In the genomic region with DNA sequence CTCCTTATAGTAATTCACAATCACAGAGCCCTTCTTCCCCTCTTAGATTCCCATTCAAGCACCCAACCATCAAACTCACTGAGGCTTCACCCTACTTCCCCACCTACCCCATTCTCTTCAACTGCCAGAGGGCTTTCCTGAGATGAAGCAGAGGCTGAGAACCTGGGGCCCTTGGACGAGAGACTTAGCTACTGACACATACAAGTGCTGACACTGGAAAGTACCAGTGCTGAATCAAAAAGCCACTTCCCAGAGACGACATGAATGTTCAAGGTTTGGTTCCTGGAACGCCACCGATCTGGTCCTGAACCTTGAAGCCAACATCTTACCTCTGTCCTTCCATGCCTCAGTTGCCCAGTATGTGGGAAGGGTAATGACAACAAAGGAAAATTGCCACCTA, we compare ENCODE assay signal across 9 cellular contexts. TPM values are rescaled to one million over a fixed set of nuclear protein-coding genes. Genes with fewer than 3 reads are reported as not detected.
A peak's percentile ranks its signal among the peaks of the same experiment; 100 is the strongest.
DNase-seq lines count a peak whose midpoint lies in the region; ATAC-seq and TF ChIP-seq lines count a peak whose summit lies in the region.
"Had no signal": no experiment of that assay in that cellular context is flagged by ENCODE, and none has a peak within 500 bp of the region (broad histone marks: within the 10 kb centered on the region; RNA-seq: fewer than 3 reads in every experiment).

No MANE protein-coding gene starts in this region.

- H3K9me3 Mint-ChIP-seq in CD4-positive, CD25-positive, alpha-beta regulatory T cell = peaks cover 0 to 1% (median 0%) of the 10 kb centered on the region in 7 donors
- no peaks in the 10 kb centered on the region for H3K9me3 Mint-ChIP-seq in natural killer cell treated with Interleukin-12 subunit alpha and Interleukin-12 subunit beta and Interleukin-15 and Interleukin-18, amount 100 ng/mL, for 72 hours

- DNase-seq in CD4-positive, CD25-positive, alpha-beta regulatory T cell = peak in 1 of 3 donors; percentile 40
- peak; percentile 74 to 77 for DNase-seq in activated T-cell treated with anti-CD3 and anti-CD28 coated beads, Interleukin-2, amount 50 U/mL, for 48 hours
- no peak for DNase-seq in natural killer cell treated with Interleukin-12 subunit alpha and Interleukin-12 subunit beta and Interleukin-15 and Interleukin-18, amount 100 ng/mL, for 72 hours (ENCODE audit: low spot score)
- DNase-seq in NCI-H226 (no peak), NCI-H1092 (lab: John Stamatoyannopoulos, UW) (no peak), GM03348 (ENCODE audit: low spot score) (no peak)
- DNase-seq: anterior cingulate cortex had no signal

- no peaks in the 10 kb centered on the region for H3K36me3 Mint-ChIP-seq in CD4-positive, CD25-positive, alpha-beta regulatory T cell
- H3K36me3 Mint-ChIP-seq in natural killer cell treated with Interleukin-12 subunit alpha and Interleukin-12 subunit beta and Interleukin-15 and Interleukin-18, amount 100 ng/mL, for 72 hours = no peaks in the 10 kb centered on the region

- peaks cover 44 to 86% (median 68%) of the 10 kb centered on the region in 4 donors for H3K4me1 Mint-ChIP-seq in CD4-positive, CD25-positive, alpha-beta regulatory T cell
- H3K4me1 Mint-ChIP-seq in natural killer cell treated with Interleukin-12 subunit alpha and Interleukin-12 subunit beta and Interleukin-15 and Interleukin-18, amount 100 ng/mL, for 72 hours (ENCODE audit: low read depth in 2 of 2) = peaks cover 58 to 78% of the 10 kb centered on the region in 2 donors

- no peaks in the 10 kb centered on the region for H3K27me3 ChIP-seq in CD4-positive, CD25-positive, alpha-beta regulatory T cell (ENCODE audit: control insufficient read depth, insufficient read depth, low read length)

- H3K36me3 ChIP-seq in CD4-positive, CD25-positive, alpha-beta regulatory T cell (ENCODE audit: control insufficient read depth, insufficient read depth, low read length) = no peaks in the 10 kb centered on the region

- ATAC-seq in CD4-positive, CD25-positive, alpha-beta regulatory T cell (ENCODE audit: low read depth in 2 of 2) = no peak
- ATAC-seq in natural killer cell treated with Interleukin-12 subunit alpha and Interleukin-12 subunit beta and Interleukin-15 and Interleukin-18, amount 100 ng/mL, for 72 hours = peak; percentile 40 to 48
- ATAC-seq in HG03442 (IDR thresholded peaks at IDR 0.05; ENCODE audit: unreplicated experiment) = no peak

- peak; percentile 24 for TF ChIP-seq POLR2A in GM19193 (IDR thresholded peaks at IDR 0.05; ENCODE audit: extremely low read depth, insufficient read depth, insufficient read length)

- H3K4me3 ChIP-seq in CD4-positive, CD25-positive, alpha-beta regulatory T cell (ENCODE audit: low read depth, low read length) = peak overlapping the region; percentile 70

- H3K27me3 Mint-ChIP-seq in CD4-positive, CD25-positive, alpha-beta regulatory T cell = no peaks in the 10 kb centered on the region
- H3K27me3 Mint-ChIP-seq in natural killer cell treated with Interleukin-12 subunit alpha and Interleukin-12 subunit beta and Interleukin-15 and Interleukin-18, amount 100 ng/mL, for 72 hours = no peaks in the 10 kb centered on the region

- H3K4me3 Mint-ChIP-seq in CD4-positive, CD25-positive, alpha-beta regulatory T cell = peak overlapping the region; percentile 49 to 93 (median 69)
- H3K4me3 Mint-ChIP-seq in natural killer cell treated with Interleukin-12 subunit alpha and Interleukin-12 subunit beta and Interleukin-15 and Interleukin-18, amount 100 ng/mL, for 72 hours = peak overlapping the region; percentile 82

- H3K9me3 ChIP-seq in CD4-positive, CD25-positive, alpha-beta regulatory T cell (ENCODE audit: control insufficient read depth in 2 of 2, low read length in 2 of 2) = no peaks in the 10 kb centered on the region

- peak overlapping the region; percentile 77 for H3K27ac ChIP-seq in CD4-positive, CD25-positive, alpha-beta regulatory T cell (ENCODE audit: insufficient read depth, low read length, poor library complexity, severe bottlenecking)

- peak overlapping the region; percentile 77 to 96 (median 94) for H3K27ac Mint-ChIP-seq in CD4-positive, CD25-positive, alpha-beta regulatory T cell
- H3K27ac Mint-ChIP-seq in natural killer cell treated with Interleukin-12 subunit alpha and Interleukin-12 subunit beta and Interleukin-15 and Interleukin-18, amount 100 ng/mL, for 72 hours = peak overlapping the region; percentile 86 to 92

- peaks cover 88% of the 10 kb centered on the region for H3K4me1 ChIP-seq in CD4-positive, CD25-positive, alpha-beta regulatory T cell (ENCODE audit: control insufficient read depth, insufficient read depth, low read length, poor library complexity, severe bottlenecking)

RNA-seq across cellular contexts. Expression of a gene that starts 16.6 kb away (rescaled TPM):
- total RNA-seq in CD4-positive, CD25-positive, alpha-beta regulatory T cell = 143 TPM
- polyA plus RNA-seq in CD4-positive, CD25-positive, alpha-beta regulatory T cell = 10 to 100 TPM; 72.8 to 91.3 (median 78.2) TPM
- 100 to 1,000 TPM in 1 of 2 donors, 10 to 100 TPM in 1; 97.8 to 138 TPM for total RNA-seq in natural killer cell treated with Interleukin-12 subunit alpha and Interleukin-12 subunit beta and Interleukin-15 and Interleukin-18, amount 100 ng/mL, for 72 hours

Comparison
In these comparisons a context has a peak if more than half of its experiments do, and no peak if none do; other contexts are left out.
1. ATAC-seq: peak in natural killer cell treated with Interleukin-12 subunit alpha and Interleukin-12 subunit beta and Interleukin-15 and Interleukin-18, amount 100 ng/mL, for 72 hours (2 of 2); none in CD4-positive, CD25-positive, alpha-beta regulatory T cell (0 of 2) and HG03442 (single experiment).
2. DNase-seq: peak in activated T-cell treated with anti-CD3 and anti-CD28 coated beads, Interleukin-2, amount 50 U/mL, for 48 hours (2 of 2); none in natural killer cell treated with Interleukin-12 subunit alpha and Interleukin-12 subunit beta and Interleukin-15 and Interleukin-18, amount 100 ng/mL, for 72 hours (single experiment), NCI-H226 (single experiment), NCI-H1092 (single experiment) and GM03348 (single experiment).